In the genomic region with DNA sequence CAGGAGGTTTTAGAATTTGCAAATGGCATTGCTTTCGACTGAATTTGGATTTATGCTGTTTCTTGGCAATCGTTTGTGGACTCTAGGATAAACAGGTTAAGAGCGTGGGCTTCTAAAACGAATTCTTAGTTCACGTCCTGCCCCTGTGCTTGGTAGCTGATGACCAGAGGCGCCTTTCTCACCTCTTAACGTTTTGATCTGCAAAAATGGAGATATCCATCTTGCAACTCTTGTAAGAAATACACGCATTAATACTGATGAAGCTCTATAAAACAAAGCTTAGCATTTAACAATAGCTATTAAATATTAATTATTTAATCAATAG, we compare ENCODE assay signal across 1 cellular context.
TF ChIP-seq lines count a peak whose summit lies in the region.

No MANE protein-coding gene starts in this region.

TF ChIP-seq in GM23338, 12 proteins besides CTCF, POLR2A, EP300 and RAD21 (continued from another document):
- TF ChIP-seq, protein P1, sequence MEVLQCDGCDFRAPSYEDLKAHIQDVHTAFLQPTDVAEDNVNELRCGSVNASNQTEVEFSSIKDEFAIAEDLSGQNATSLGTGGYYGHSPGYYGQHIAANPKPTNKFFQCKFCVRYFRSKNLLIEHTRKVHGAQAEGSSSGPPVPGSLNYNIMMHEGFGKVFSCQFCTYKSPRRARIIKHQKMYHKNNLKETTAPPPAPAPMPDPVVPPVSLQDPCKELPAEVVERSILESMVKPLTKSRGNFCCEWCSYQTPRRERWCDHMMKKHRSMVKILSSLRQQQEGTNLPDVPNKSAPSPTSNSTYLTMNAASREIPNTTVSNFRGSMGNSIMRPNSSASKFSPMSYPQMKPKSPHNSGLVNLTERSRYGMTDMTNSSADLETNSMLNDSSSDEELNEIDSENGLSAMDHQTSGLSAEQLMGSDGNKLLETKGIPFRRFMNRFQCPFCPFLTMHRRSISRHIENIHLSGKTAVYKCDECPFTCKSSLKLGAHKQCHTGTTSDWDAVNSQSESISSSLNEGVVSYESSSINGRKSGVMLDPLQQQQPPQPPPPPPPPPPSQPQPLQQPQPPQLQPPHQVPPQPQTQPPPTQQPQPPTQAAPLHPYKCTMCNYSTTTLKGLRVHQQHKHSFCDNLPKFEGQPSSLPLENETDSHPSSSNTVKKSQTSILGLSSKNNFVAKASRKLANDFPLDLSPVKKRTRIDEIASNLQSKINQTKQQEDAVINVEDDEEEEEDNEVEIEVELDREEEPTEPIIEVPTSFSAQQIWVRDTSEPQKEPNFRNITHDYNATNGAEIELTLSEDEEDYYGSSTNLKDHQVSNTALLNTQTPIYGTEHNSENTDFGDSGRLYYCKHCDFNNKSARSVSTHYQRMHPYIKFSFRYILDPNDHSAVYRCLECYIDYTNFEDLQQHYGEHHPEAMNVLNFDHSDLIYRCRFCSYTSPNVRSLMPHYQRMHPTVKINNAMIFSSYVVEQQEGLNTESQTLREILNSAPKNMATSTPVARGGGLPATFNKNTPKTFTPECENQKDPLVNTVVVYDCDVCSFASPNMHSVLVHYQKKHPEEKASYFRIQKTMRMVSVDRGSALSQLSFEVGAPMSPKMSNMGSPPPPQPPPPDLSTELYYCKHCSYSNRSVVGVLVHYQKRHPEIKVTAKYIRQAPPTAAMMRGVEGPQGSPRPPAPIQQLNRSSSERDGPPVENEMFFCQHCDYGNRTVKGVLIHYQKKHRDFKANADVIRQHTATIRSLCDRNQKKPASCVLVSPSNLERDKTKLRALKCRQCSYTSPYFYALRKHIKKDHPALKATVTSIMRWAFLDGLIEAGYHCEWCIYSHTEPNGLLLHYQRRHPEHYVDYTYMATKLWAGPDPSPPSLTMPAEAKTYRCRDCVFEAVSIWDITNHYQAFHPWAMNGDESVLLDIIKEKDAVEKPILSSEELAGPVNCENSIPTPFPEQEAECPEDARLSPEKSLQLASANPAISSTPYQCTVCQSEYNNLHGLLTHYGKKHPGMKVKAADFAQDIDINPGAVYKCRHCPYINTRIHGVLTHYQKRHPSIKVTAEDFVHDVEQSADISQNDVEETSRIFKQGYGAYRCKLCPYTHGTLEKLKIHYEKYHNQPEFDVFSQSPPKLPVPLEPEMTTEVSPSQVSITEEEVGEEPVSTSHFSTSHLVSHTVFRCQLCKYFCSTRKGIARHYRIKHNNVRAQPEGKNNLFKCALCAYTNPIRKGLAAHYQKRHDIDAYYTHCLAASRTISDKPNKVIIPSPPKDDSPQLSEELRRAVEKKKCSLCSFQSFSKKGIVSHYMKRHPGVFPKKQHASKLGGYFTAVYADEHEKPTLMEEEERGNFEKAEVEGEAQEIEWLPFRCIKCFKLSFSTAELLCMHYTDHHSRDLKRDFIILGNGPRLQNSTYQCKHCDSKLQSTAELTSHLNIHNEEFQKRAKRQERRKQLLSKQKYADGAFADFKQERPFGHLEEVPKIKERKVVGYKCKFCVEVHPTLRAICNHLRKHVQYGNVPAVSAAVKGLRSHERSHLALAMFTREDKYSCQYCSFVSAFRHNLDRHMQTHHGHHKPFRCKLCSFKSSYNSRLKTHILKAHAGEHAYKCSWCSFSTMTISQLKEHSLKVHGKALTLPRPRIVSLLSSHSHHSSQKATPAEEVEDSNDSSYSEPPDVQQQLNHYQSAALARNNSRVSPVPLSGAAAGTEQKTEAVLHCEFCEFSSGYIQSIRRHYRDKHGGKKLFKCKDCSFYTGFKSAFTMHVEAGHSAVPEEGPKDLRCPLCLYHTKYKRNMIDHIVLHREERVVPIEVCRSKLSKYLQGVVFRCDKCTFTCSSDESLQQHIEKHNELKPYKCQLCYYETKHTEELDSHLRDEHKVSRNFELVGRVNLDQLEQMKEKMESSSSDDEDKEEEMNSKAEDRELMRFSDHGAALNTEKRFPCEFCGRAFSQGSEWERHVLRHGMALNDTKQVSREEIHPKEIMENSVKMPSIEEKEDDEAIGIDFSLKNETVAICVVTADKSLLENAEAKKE (CRISPR knock-in tag; IDR thresholded peaks at IDR 0.05): no peak
- TF ChIP-seq JUNB (IDR thresholded peaks at IDR 0.05; ENCODE audit: unreplicated experiment) (no peak), EZH2phosphoT487 (IDR thresholded peaks at IDR 0.05; ENCODE audit: unreplicated experiment) (no peak), ZNF331 (CRISPR knock-in tag; IDR thresholded peaks at IDR 0.05; ENCODE audit: low read depth) (no peak), STAT1 (IDR thresholded peaks at IDR 0.05; ENCODE audit: unreplicated experiment) (no peak), POLR2AphosphoS5 (IDR thresholded peaks at IDR 0.05; ENCODE audit: low read depth) (no peak), CREB1 (CRISPR knock-in tag; IDR thresholded peaks at IDR 0.05; ENCODE audit: low read depth) (no peak)
TF ChIP-seq in GM23338: peak in this region for 0.
